In genomic region chr3:141487419-141488345, GRCh38 we compare ENCODE assay signal across 8 cellular contexts. TPM values are rescaled to one million over a fixed set of nuclear protein-coding genes. Genes with fewer than 3 reads are reported as not detected.
DNase-seq lines count a peak whose midpoint lies in the region; ATAC-seq and TF ChIP-seq lines count a peak whose summit lies in the region.

No MANE protein-coding gene starts in this region.

- DNase-seq in NCI-H2107 (lab: John Stamatoyannopoulos, UW) = peak; percentile 54
- peak; percentile 78 for DNase-seq in UCSD-AML1 (lab: John Stamatoyannopoulos, UW; ENCODE audit: unreplicated experiment)
- DNase-seq in brain microvascular endothelial cell = peak; percentile 16
- peak; percentile 80 for DNase-seq in iPS-NIHi11 (ENCODE audit: low spot score)
- peak; percentile 57 for DNase-seq in smooth muscle cell (lab: John Stamatoyannopoulos, UW; ENCODE audit: unreplicated experiment)

- peaks cover 49% of the 10 kb centered on the region for H3K79me2 ChIP-seq in smooth muscle cell (ENCODE audit: low read depth)

- H3K4me3 ChIP-seq in brain microvascular endothelial cell (ENCODE audit: low read depth, low read length) (peak overlapping the region; percentile 74), smooth muscle cell (peak overlapping the region; percentile 82)

- peak overlapping the region; percentile 79 for H3K27ac ChIP-seq in 22Rv1
- peak overlapping the region; percentile 83 for H3K27ac ChIP-seq in brain microvascular endothelial cell
- H3K27ac ChIP-seq in smooth muscle cell (ENCODE audit: low read depth) = peak overlapping the region; percentile 78

- H2AFZ ChIP-seq in smooth muscle cell (ENCODE audit: low read depth) = peak overlapping the region; percentile 79

- peaks cover 18% of the 10 kb centered on the region for H3K4me1 ChIP-seq in smooth muscle cell (ENCODE audit: low read depth)

- peaks cover 51% of the 10 kb centered on the region for H4K20me1 ChIP-seq in smooth muscle cell (ENCODE audit: low read depth)

- peak overlapping the region; percentile 95 for H3K4me2 ChIP-seq in smooth muscle cell

- ATAC-seq in GM18858 (IDR thresholded peaks at IDR 0.05; ENCODE audit: unreplicated experiment) = peak; percentile 65
- ATAC-seq in HG03060 (IDR thresholded peaks at IDR 0.05; ENCODE audit: low read depth, unreplicated experiment) = peak; percentile 77

- peak overlapping the region; percentile 79 for H3K9ac ChIP-seq in smooth muscle cell (ENCODE audit: low read depth)

- H3K36me3 ChIP-seq in brain microvascular endothelial cell (replicated peaks) = no peaks in the 10 kb centered on the region
- H3K36me3 ChIP-seq in smooth muscle cell (ENCODE audit: low read depth) = no peaks in the 10 kb centered on the region

- TF ChIP-seq CTCF in 22Rv1 (IDR thresholded peaks at IDR 0.05) (no peak), brain microvascular endothelial cell (IDR thresholded peaks at IDR 0.05; ENCODE audit: low read depth, low read length, missing control alignments) (no peak), smooth muscle cell (IDR thresholded peaks at IDR 0.05; ENCODE audit: borderline replicate concordance, insufficient read depth, poor library complexity, severe bottlenecking) (no peak)

- in situ Hi-C loops in brain microvascular endothelial cell (cut with HindIII; ENCODE audit: low pct_ligation_motif_present, low sequenced_read_pairs) = no loop called here

- H3K9me3 ChIP-seq in smooth muscle cell (replicated peaks; ENCODE audit: low read depth) = no peaks in the 10 kb centered on the region

- peaks cover 13% of the 10 kb centered on the region for H3F3A ChIP-seq in smooth muscle cell (ENCODE audit: low read depth)

- no peaks in the 10 kb centered on the region for H3K27me3 ChIP-seq in brain microvascular endothelial cell (replicated peaks)
- no peaks in the 10 kb centered on the region for H3K27me3 ChIP-seq in smooth muscle cell (ENCODE audit: low read depth)

- 3% methylated on average over 22 of the region's 67 CpGs for WGBS in smooth muscle cell (ENCODE audit: low lambda C conversion rate)

RNA-seq across cellular contexts. Expression of gene RASA2, which starts 0.9 kb away (rescaled TPM):
- 19.9 and 20.0 TPM in 2 replicates for total RNA-seq in smooth muscle cell
- 4.9 and 5.5 TPM in 2 replicates for polyA plus RNA-seq in smooth muscle cell

Comparison
In these comparisons a context has a peak if more than half of its experiments do, and no peak if none do; other contexts are left out.
1. Peak in every context shown above with its lines: DNase-seq, ATAC-seq, H3K4me3 ChIP-seq and H3K27ac ChIP-seq.
2. DNase-seq: peak in every context shown above with its lines; median percentile 80 in iPS-NIHi11; 78 in UCSD-AML1; 57 in smooth muscle cell; 54 in NCI-H2107; 16 in brain microvascular endothelial cell.